ENCODE assay signal across 1 cellular context in the genomic region with DNA sequence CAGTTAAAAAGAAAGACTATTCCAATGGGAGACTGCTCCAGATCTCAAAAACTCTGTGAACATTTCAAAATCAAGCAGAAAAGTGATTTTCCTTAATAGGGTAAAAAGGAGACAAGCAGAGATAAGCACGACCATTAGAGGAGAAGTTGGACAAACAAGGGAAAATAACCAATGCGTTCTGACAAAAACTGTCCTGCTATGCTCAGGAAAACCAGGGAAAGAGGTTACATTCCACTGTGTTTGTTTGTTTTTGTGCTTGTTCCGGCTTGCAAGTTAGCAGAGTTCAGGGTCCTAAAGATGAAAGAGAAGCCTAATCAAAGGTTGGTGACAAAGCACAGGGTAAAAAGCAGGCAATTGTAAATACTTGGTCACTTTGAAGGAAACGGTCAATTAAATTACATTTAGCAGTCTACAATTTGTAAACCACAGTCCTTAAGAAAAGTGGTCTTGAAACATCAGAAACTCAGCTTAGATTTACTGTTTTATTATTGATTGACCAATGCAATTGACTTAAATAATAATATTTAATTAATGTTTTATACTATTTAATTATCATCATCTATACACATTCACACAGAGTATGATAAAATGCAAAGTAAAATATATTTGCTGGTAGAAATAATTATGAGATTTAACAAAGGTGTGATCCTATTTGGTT.
TF ChIP-seq lines count a peak whose summit lies in the region.

No MANE protein-coding gene starts in this region.

TF ChIP-seq in HepG2, 621 proteins besides CTCF, POLR2A, EP300 and RAD21 (continued from another document and continues in another):
- TF ChIP-seq DMTF1 (CRISPR knock-in tag; IDR thresholded peaks at IDR 0.05) (no peak), SNAPC4 (CRISPR knock-in tag; IDR thresholded peaks at IDR 0.05) (no peak), ZNF776 (CRISPR knock-in tag; IDR thresholded peaks at IDR 0.05) (no peak), ZNF234 (CRISPR knock-in tag; conservative IDR thresholded peaks at IDR 0.05) (no peak), TCF12 (IDR thresholded peaks at IDR 0.05) (no peak), TCF12 (CRISPR knock-in tag; IDR thresholded peaks at IDR 0.05) (peak; percentile 66; the same call in 1 of the 2 replicates), SATB2 (CRISPR knock-in tag; IDR thresholded peaks at IDR 0.05) (no peak), ZNF546 (CRISPR knock-in tag; conservative IDR thresholded peaks at IDR 0.05) (no peak), IRX3 (CRISPR knock-in tag; IDR thresholded peaks at IDR 0.05; ENCODE audit: borderline replicate concordance, low read depth) (no peak), SMARCE1 (IDR thresholded peaks at IDR 0.05; ENCODE audit: borderline replicate concordance) (no peak; the same call in 1 of the 2 replicates), NFRKB (IDR thresholded peaks at IDR 0.05) (no peak), MED13 (CRISPR knock-in tag; IDR thresholded peaks at IDR 0.05) (peak; percentile 88; the same call in 1 of the 2 replicates), CCDC6 (CRISPR knock-in tag; IDR thresholded peaks at IDR 0.05) (no peak), ZSCAN21 (CRISPR knock-in tag; IDR thresholded peaks at IDR 0.05; ENCODE audit: borderline replicate concordance) (no peak), ZNF75D (CRISPR knock-in tag; IDR thresholded peaks at IDR 0.05; ENCODE audit: borderline replicate concordance) (no peak), TBX3 (IDR thresholded peaks at IDR 0.05; ENCODE audit: borderline replicate concordance) (peak; percentile 77; the same call in 1 of the 2 replicates), POGK (CRISPR knock-in tag; conservative IDR thresholded peaks at IDR 0.05) (no peak), THRA (CRISPR knock-in tag; IDR thresholded peaks at IDR 0.05; ENCODE audit: borderline replicate concordance) (0 out of 2 replicates have a peak, but pooled peaks have one; percentile 59), ZNF414 (CRISPR knock-in tag; IDR thresholded peaks at IDR 0.05) (peak; percentile 41; the same call in 1 of the 2 replicates), RNF219 (CRISPR knock-in tag; IDR thresholded peaks at IDR 0.05) (no peak), ZFYVE20 (CRISPR knock-in tag; IDR thresholded peaks at IDR 0.05; ENCODE audit: borderline replicate concordance, low read depth) (no peak), BCLAF1 (IDR thresholded peaks at IDR 0.05) (no peak), ZSCAN31 (CRISPR knock-in tag; IDR thresholded peaks at IDR 0.05; ENCODE audit: low read depth) (no peak), ZNF780A (CRISPR knock-in tag; IDR thresholded peaks at IDR 0.05) (no peak), RFXAP (CRISPR knock-in tag; IDR thresholded peaks at IDR 0.05; ENCODE audit: borderline replicate concordance) (no peak), ZBTB20 (CRISPR knock-in tag; IDR thresholded peaks at IDR 0.05; ENCODE audit: borderline replicate concordance, low read depth) (no peak), ZNF615 (CRISPR knock-in tag; IDR thresholded peaks at IDR 0.05; ENCODE audit: borderline replicate concordance) (no peak)
- TF ChIP-seq, protein P1, sequence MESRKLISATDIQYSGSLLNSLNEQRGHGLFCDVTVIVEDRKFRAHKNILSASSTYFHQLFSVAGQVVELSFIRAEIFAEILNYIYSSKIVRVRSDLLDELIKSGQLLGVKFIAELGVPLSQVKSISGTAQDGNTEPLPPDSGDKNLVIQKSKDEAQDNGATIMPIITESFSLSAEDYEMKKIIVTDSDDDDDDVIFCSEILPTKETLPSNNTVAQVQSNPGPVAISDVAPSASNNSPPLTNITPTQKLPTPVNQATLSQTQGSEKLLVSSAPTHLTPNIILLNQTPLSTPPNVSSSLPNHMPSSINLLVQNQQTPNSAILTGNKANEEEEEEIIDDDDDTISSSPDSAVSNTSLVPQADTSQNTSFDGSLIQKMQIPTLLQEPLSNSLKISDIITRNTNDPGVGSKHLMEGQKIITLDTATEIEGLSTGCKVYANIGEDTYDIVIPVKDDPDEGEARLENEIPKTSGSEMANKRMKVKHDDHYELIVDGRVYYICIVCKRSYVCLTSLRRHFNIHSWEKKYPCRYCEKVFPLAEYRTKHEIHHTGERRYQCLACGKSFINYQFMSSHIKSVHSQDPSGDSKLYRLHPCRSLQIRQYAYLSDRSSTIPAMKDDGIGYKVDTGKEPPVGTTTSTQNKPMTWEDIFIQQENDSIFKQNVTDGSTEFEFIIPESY (CRISPR knock-in tag; IDR thresholded peaks at IDR 0.05), result no peak
- TF ChIP-seq, protein P2, sequence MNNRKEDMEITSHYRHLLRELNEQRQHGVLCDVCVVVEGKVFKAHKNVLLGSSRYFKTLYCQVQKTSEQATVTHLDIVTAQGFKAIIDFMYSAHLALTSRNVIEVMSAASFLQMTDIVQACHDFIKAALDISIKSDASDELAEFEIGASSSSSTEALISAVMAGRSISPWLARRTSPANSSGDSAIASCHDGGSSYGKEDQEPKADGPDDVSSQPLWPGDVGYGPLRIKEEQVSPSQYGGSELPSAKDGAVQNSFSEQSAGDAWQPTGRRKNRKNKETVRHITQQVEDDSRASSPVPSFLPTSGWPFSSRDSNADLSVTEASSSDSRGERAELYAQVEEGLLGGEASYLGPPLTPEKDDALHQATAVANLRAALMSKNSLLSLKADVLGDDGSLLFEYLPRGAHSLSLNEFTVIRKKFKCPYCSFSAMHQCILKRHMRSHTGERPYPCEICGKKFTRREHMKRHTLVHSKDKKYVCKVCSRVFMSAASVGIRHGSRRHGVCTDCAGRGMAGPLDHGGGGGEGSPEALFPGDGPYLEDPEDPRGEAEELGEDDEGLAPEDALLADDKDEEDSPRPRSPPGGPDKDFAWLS (CRISPR knock-in tag; IDR thresholded peaks at IDR 0.05; ENCODE audit: borderline replicate concordance), result no peak
